In genomic region chr5:149358818-149359217, GRCh38 we compare ENCODE assay signal across 11 cellular contexts. TPM values are rescaled to one million over a fixed set of nuclear protein-coding genes. Genes with fewer than 3 reads are reported as not detected.
A peak's percentile ranks its signal among the peaks of the same experiment; 100 is the strongest.
DNase-seq lines count a peak whose midpoint lies in the region; ATAC-seq and TF ChIP-seq lines count a peak whose summit lies in the region.
"Had no signal": no experiment of that assay in that cellular context is flagged by ENCODE, and none has a peak within 500 bp of the region (broad histone marks: within the 10 kb centered on the region; RNA-seq: fewer than 3 reads in every experiment).

No MANE protein-coding gene starts in this region.

- peaks cover 6% of the 10 kb centered on the region for H3K4me1 ChIP-seq in Caco-2

- DNase-seq in Caco-2 = no peak
- DNase-seq in MG63 = no peak
- no peak for DNase-seq in SHP77 (lab: John Stamatoyannopoulos, UW)
- DNase-seq in HT-29 (ENCODE audit: low spot score) = no peak
- DNase-seq: H7, kidney glomerular epithelial cell had no signal

- H3K27ac Mint-ChIP-seq in Caco-2 (ENCODE audit: unreplicated experiment) (no peak overlapping the region), nephron (peak overlapping the region in 1 of 3 experiments; percentile 33)

- no peak for TF ChIP-seq CTCF in Caco-2 (IDR thresholded peaks at IDR 0.05; ENCODE audit: insufficient read depth in 1 of 2, low read depth in 1 of 2, low read length in 1 of 2, severe bottlenecking in 1 of 2, unreplicated experiment in 1 of 2)
- no peak for TF ChIP-seq CTCF in nephron (IDR thresholded peaks at IDR 0.05; ENCODE audit: unreplicated experiment in 3 of 3)

- no peak for ATAC-seq in HG02885 (IDR thresholded peaks at IDR 0.05; ENCODE audit: poor library complexity, unreplicated experiment)
- ATAC-seq in GM18511 (IDR thresholded peaks at IDR 0.05; ENCODE audit: unreplicated experiment) = no peak

- H3K36me3 Mint-ChIP-seq in Caco-2 (ENCODE audit: insufficient read depth, unreplicated experiment) = peaks cover 18% of the 10 kb centered on the region
- H3K36me3 Mint-ChIP-seq in nephron (ENCODE audit: low read depth) = peaks cover 12% of the 10 kb centered on the region

- no peaks in the 10 kb centered on the region for H3K4me1 Mint-ChIP-seq in Caco-2 (ENCODE audit: low read depth, unreplicated experiment)
- peaks cover 13% of the 10 kb centered on the region for H3K4me1 Mint-ChIP-seq in nephron

- no peaks in the 10 kb centered on the region for H3K36me3 ChIP-seq in Caco-2 (ENCODE audit: control insufficient read depth, insufficient read depth, low read length)
- H3K36me3 ChIP-seq in MG63 = peaks cover 19% of the 10 kb centered on the region

- H3K9me3 Mint-ChIP-seq in Caco-2 (ENCODE audit: unreplicated experiment) (no peaks in the 10 kb centered on the region), nephron (no peaks in the 10 kb centered on the region)

- H3K27me3 ChIP-seq in Caco-2 (replicated peaks; ENCODE audit: control insufficient read depth, insufficient read depth, low read length) (no peaks in the 10 kb centered on the region), MG63 (no peaks in the 10 kb centered on the region)

- peak overlapping the region; percentile 11 for H3K27ac ChIP-seq in cingulate gyrus (ENCODE audit: low read depth, low read length)

- H3K4me3 ChIP-seq in Caco-2 (ENCODE audit: low read depth, low read length) = no peak overlapping the region; the same call in 1 of the 2 replicates
- peak overlapping the region; percentile 84 for H3K4me3 ChIP-seq in MG63

- POLR2A ChIA-PET in Caco-2 (lab: Charles Lee) = no interaction called here

- peak overlapping the region; percentile 90 for H3K4me3 Mint-ChIP-seq in Caco-2 (ENCODE audit: unreplicated experiment)
- H3K4me3 Mint-ChIP-seq in nephron = peak overlapping the region; percentile 89 to 93 (median 90)

- no TSS peak for BruUV-seq in Caco-2 (replicated peaks; lab: Mats Ljungman, UMichigan)

- intact Hi-C loops in Caco-2 (cut with micrococcal nuclease; ENCODE audit: unreplicated experiment) = no loop called here

- H3K9me3 ChIP-seq in Caco-2 = no peaks in the 10 kb centered on the region
- no peaks in the 10 kb centered on the region for H3K9me3 ChIP-seq in MG63

- CTCF ChIA-PET in Caco-2 (lab: Charles Lee) = interaction anchor here (1.7 to 2.2 kb wide), 3 partner anchors 8 to 93 kb away, joined by 8 to 40 read pairs (median 9); partner anchors contain the start of gene GRPEL2

- H3K27me3 Mint-ChIP-seq in Caco-2 (ENCODE audit: insufficient read depth, unreplicated experiment) = no peaks in the 10 kb centered on the region
- H3K27me3 Mint-ChIP-seq in nephron (ENCODE audit: low read depth) = peaks cover 4% of the 10 kb centered on the region

RNA-seq across cellular contexts. Expression of gene PCYOX1L, which starts 1.0 kb away (rescaled TPM):
- total RNA-seq in Caco-2 (2022) = 8.7 and 10.4 TPM in 2 replicates
- 6.4 and 16.6 TPM in 2 replicates for total RNA-seq in MG63 (2014; rRNA removed; shearing (Covaris generic); ENCODE audit: low replicate concordance)
- total RNA-seq in HT-29 (2014; rRNA removed; shearing (Covaris generic)) = 1.2 and 1.7 TPM in 2 replicates

RNA-seq across cellular contexts. Expression of gene GRPEL2, which starts 13.5 kb away (rescaled TPM):
- total RNA-seq in Caco-2 (2022) = 33.6 and 36.8 TPM in 2 replicates
- 30.2 and 49.1 TPM in 2 replicates for total RNA-seq in MG63 (2014; rRNA removed; shearing (Covaris generic); ENCODE audit: low replicate concordance)
- total RNA-seq in HT-29 (2014; rRNA removed; shearing (Covaris generic)) = 10.7 and 14.2 TPM in 2 replicates

RNA-seq across cellular contexts. Expression of gene IL17B, which starts 20.3 kb away (rescaled TPM):
- total RNA-seq in Caco-2 (2022) = not detected in 2 replicates
- total RNA-seq in MG63 (2014; rRNA removed; shearing (Covaris generic); ENCODE audit: low replicate concordance) = not detected in 2 replicates
- not detected in 2 replicates for total RNA-seq in HT-29 (2014; rRNA removed; shearing (Covaris generic))
- total RNA-seq: H7; T-helper 2 cell treated with Interferon-gamma antibody and Interleukin-4, amounts not matched to agents 100 ng/mL and 5 ng/mL, for 36 hours had no signal
